ENCODE assay signal across 8 cellular contexts in the genomic region with DNA sequence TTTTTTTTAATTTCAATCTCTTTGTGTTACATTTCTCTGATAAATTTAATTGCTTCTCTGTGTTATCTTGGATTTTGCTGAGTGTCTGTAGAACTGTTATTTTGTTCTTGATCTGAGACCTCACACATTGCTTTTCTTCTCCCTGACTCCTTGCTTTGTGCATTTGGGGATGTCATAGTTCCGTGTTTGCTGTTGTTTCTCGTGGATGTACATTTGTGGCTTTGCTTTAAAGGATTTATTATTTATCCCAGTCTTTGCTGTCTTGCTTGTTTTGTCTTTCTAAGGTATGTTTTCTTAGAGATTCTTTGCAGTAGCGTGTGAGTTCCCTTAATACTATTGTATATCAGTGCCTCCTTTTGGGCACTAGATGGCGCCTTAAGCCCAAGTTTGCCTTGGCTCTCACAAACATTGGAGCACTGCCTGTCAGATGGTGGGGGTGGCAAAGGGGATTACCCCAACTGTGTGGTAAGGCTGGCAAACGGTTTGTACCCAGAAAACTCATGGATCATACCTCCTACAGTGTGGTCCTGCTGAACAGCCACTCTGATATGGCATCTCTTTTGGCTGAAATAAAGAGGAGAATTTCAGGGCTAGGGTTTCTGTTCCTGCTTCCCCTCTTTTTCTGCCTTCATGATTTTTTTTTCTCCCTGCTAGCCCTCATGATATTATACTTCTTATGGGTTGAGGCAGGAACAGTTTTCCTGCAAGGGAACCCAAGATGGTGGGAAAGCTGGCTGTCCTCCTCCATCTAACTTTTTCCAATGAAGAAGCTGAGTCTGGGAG.
A peak's percentile ranks its signal among the peaks of the same experiment; 100 is the strongest.
DNase-seq lines count a peak whose midpoint lies in the region; ATAC-seq and TF ChIP-seq lines count a peak whose summit lies in the region.

No MANE protein-coding gene starts in this region.

- H3K4me3 Mint-ChIP-seq in T-helper 2 cell treated with Interferon-gamma antibody and Interleukin-4, amounts not matched to agents 5 μg/mL and 100 μg/mL, for 36 hours, result no peak overlapping the region

- no peaks in the 10 kb centered on the region for H3K9me3 Mint-ChIP-seq in T-helper 2 cell treated with Interferon-gamma antibody and Interleukin-4, amounts not matched to agents 5 μg/mL and 100 μg/mL, for 36 hours

- no peaks in the 10 kb centered on the region for H3K27me3 Mint-ChIP-seq in T-helper 2 cell treated with Interferon-gamma antibody and Interleukin-4, amounts not matched to agents 5 μg/mL and 100 μg/mL, for 36 hours (ENCODE audit: low read depth)

- no peaks in the 10 kb centered on the region for H3K36me3 ChIP-seq in ascending aorta
- H3K36me3 ChIP-seq in hepatocyte (replicated peaks; ENCODE audit: insufficient read depth, low read depth), result no peaks in the 10 kb centered on the region
- no peaks in the 10 kb centered on the region for H3K36me3 ChIP-seq in smooth muscle cell (ENCODE audit: low read depth)

- no peak overlapping the region for H3K27ac Mint-ChIP-seq in T-helper 2 cell treated with Interferon-gamma antibody and Interleukin-4, amounts not matched to agents 5 μg/mL and 100 μg/mL, for 36 hours

- H4K20me1 ChIP-seq in hepatocyte (ENCODE audit: insufficient read depth, poor library complexity, severe bottlenecking) (no peaks in the 10 kb centered on the region), smooth muscle cell (ENCODE audit: low read depth) (no peaks in the 10 kb centered on the region)

- no peaks in the 10 kb centered on the region for H3K9me3 ChIP-seq in ascending aorta
- no peaks in the 10 kb centered on the region for H3K9me3 ChIP-seq in hepatocyte (ENCODE audit: low read depth)
- no peaks in the 10 kb centered on the region for H3K9me3 ChIP-seq in smooth muscle cell (replicated peaks; ENCODE audit: low read depth)

- TF ChIP-seq CTCF in ascending aorta (IDR thresholded peaks at IDR 0.05), result peak; percentile 43 to 90 (median 86)
- peak; percentile 92 for TF ChIP-seq CTCF in hepatocyte (IDR thresholded peaks at IDR 0.05; ENCODE audit: poor library complexity)
- TF ChIP-seq CTCF in smooth muscle cell (IDR thresholded peaks at IDR 0.05; ENCODE audit: borderline replicate concordance, insufficient read depth, poor library complexity, severe bottlenecking), result peak; percentile 93

- H3K9me2 ChIP-seq in hepatocyte (replicated peaks; ENCODE audit: insufficient read depth), result no peaks in the 10 kb centered on the region

- no peak overlapping the region for H3K9ac ChIP-seq in smooth muscle cell (ENCODE audit: low read depth)

- H3F3A ChIP-seq in smooth muscle cell (ENCODE audit: low read depth), result no peaks in the 10 kb centered on the region

- intact Hi-C loops in ascending aorta (cut with DNase I), result loop anchor here (1.0 kb wide), 1 partner anchor 672 kb away; no protein-coding TSS in a partner anchor

- peak; percentile 20 for DNase-seq in NK-92 treated with Interleukin-12 subunit alpha and Interleukin-12 subunit beta, amount 100 ng/mL, for 24 hours (lab: John Stamatoyannopoulos, UW)
- no peak for DNase-seq in NK-92 (lab: John Stamatoyannopoulos, UW; ENCODE audit: unreplicated experiment)
- peak; percentile 68 for DNase-seq in NCI-H1092 treated with DMSO at 0.1 percent for 48 hours (lab: John Stamatoyannopoulos, UW)
- DNase-seq in T-helper 2 cell treated with Interferon-gamma antibody and Interleukin-4, amounts not matched to agents 5 μg/mL and 100 μg/mL, for 36 hours (ENCODE audit: low spot score), result peak; percentile 68
- DNase-seq in ascending aorta (ENCODE audit: low spot score in 2 of 2), result peak in 1 of 2 donors; percentile 74
- peak; percentile 83 for DNase-seq in hepatocyte (ENCODE audit: low spot score)
- peak; percentile 6 for DNase-seq in smooth muscle cell (lab: John Stamatoyannopoulos, UW; ENCODE audit: unreplicated experiment)

- ATAC-seq in HG02759 (IDR thresholded peaks at IDR 0.05; ENCODE audit: unreplicated experiment), result peak; percentile 100

- H3K27ac ChIP-seq in ascending aorta (no peak overlapping the region), hepatocyte (no peak overlapping the region), smooth muscle cell (ENCODE audit: low read depth) (no peak overlapping the region)

- no peaks in the 10 kb centered on the region for H3K36me3 Mint-ChIP-seq in T-helper 2 cell treated with Interferon-gamma antibody and Interleukin-4, amounts not matched to agents 5 μg/mL and 100 μg/mL, for 36 hours (ENCODE audit: low read depth)

- no peaks in the 10 kb centered on the region for H3K27me3 ChIP-seq in ascending aorta
- no peaks in the 10 kb centered on the region for H3K27me3 ChIP-seq in hepatocyte
- no peaks in the 10 kb centered on the region for H3K27me3 ChIP-seq in smooth muscle cell (ENCODE audit: low read depth)

- H3K4me3 ChIP-seq in ascending aorta (no peak overlapping the region), hepatocyte (no peak overlapping the region), smooth muscle cell (no peak overlapping the region)

- 3% methylated on average over 5 of the region's 5 CpGs for WGBS in hepatocyte (ENCODE audit: low lambda C conversion rate, missing lambda C conversion rate)
- 7% methylated on average over 5 of the region's 5 CpGs for WGBS in smooth muscle cell (ENCODE audit: low lambda C conversion rate)

- H2AFZ ChIP-seq in hepatocyte, result no peak overlapping the region
- no peak overlapping the region for H2AFZ ChIP-seq in smooth muscle cell (ENCODE audit: low read depth)

- H3K4me1 ChIP-seq in ascending aorta (peaks cover 0 to 3% of the 10 kb centered on the region in 2 donors), hepatocyte (ENCODE audit: insufficient read depth) (peaks cover 4% of the 10 kb centered on the region), smooth muscle cell (ENCODE audit: low read depth) (no peaks in the 10 kb centered on the region)

- H3K79me2 ChIP-seq in hepatocyte, result no peaks in the 10 kb centered on the region
- no peaks in the 10 kb centered on the region for H3K79me2 ChIP-seq in smooth muscle cell (ENCODE audit: low read depth)

- no peak overlapping the region for H3K4me2 ChIP-seq in hepatocyte
- H3K4me2 ChIP-seq in smooth muscle cell, result no peak overlapping the region

- peaks cover 13% of the 10 kb centered on the region for H3K4me1 Mint-ChIP-seq in T-helper 2 cell treated with Interferon-gamma antibody and Interleukin-4, amounts not matched to agents 5 μg/mL and 100 μg/mL, for 36 hours (ENCODE audit: low read depth)
